Comparison of ENCODE assay signal across 8 cellular contexts in genomic region chr21:31866077-31866511, GRCh38. TPM values are rescaled to one million over a fixed set of nuclear protein-coding genes. Genes with fewer than 3 reads are reported as not detected.
DNase-seq lines count a peak whose midpoint lies in the region; ATAC-seq, FAIRE-seq and TF ChIP-seq lines count a peak whose summit lies in the region.

No MANE protein-coding gene starts in this region.

- TF ChIP-seq POLR2A in GM12892 (IDR thresholded peaks at IDR 0.05; ENCODE audit: low read depth, low read length) = no peak

- H3K9me3 Mint-ChIP-seq in nephron progenitor cell = no peaks in the 10 kb centered on the region

- no peak overlapping the region for H2AFZ ChIP-seq in PC-3 (ENCODE audit: low read length)

- no peak overlapping the region for H3K9ac ChIP-seq in PC-3 (ENCODE audit: low read length)

- H3K79me2 ChIP-seq in PC-3 (ENCODE audit: low read length) = no peaks in the 10 kb centered on the region

- H3K4me3 Mint-ChIP-seq in nephron progenitor cell = no peak overlapping the region

- ATAC-seq in PC-3 (peak; percentile 99), GM21526 (IDR thresholded peaks at IDR 0.05; ENCODE audit: low FRiP score, unreplicated experiment) (no peak)
- ATAC-seq in stimulated activated naive CD8-positive, alpha-beta T cell treated with anti-CD3 and anti-CD28 coated beads, Interleukin-15, Interleukin-2, amounts not matched to agents 100 U/mL and 50 U/mL, for 24 hours = peak; percentile 84

- FAIRE-seq in GM12892 (lab: Jason Lieb, UNC) = no peak

- TF ChIP-seq CTCF in PC-3 (conservative IDR thresholded peaks at IDR 0.05; ENCODE audit: low read depth, low read length) = peak; percentile 96
- TF ChIP-seq CTCF in fibroblast of mammary gland (conservative IDR thresholded peaks at IDR 0.05; ENCODE audit: control insufficient read depth, insufficient read depth, low read depth, low read length) = peak; percentile 73
- TF ChIP-seq CTCF in nephron progenitor cell (IDR thresholded peaks at IDR 0.05) = peak; percentile 91

- intact Hi-C loops in PC-3 (cut with micrococcal nuclease) = loop anchor here (1.0 kb wide), 1 partner anchor 392 kb away; no protein-coding TSS in a partner anchor

- H3K4me2 ChIP-seq in PC-3 (ENCODE audit: low read length) = no peak overlapping the region

- H3K9me2 ChIP-seq in PC-3 (replicated peaks; ENCODE audit: low read length) = no peaks in the 10 kb centered on the region

- no peaks in the 10 kb centered on the region for H3K9me3 ChIP-seq in PC-3 (ENCODE audit: low read length)

- H3K4me1 Mint-ChIP-seq in nephron progenitor cell = peaks cover 10% of the 10 kb centered on the region

- peaks cover 12% of the 10 kb centered on the region for H3K27me3 Mint-ChIP-seq in nephron progenitor cell (ENCODE audit: low read depth, poor library complexity)

- H3K4me3 ChIP-seq in PC-3 (ENCODE audit: low read length) (no peak overlapping the region), fibroblast of mammary gland (ENCODE audit: control insufficient read depth, low read depth, low read length) (no peak overlapping the region)

- no peaks in the 10 kb centered on the region for H3K36me3 ChIP-seq in PC-3 (ENCODE audit: low read depth, low read length)

- H3K4me1 ChIP-seq in PC-3 (ENCODE audit: insufficient read depth, low read length) = no peaks in the 10 kb centered on the region

- BruUV-seq in PC-3 (replicated peaks; lab: Mats Ljungman, UMichigan) = no TSS peak

- DNase-seq in GM12892 (ENCODE audit: insufficient read length) (peak; percentile 52), KG1 (lab: John Stamatoyannopoulos, UW) (peak; percentile 9), PC-3 (peak; percentile 87), fibroblast of mammary gland (ENCODE audit: low read depth) (peak; percentile 61), nephron progenitor cell (peak; percentile 93)
- DNase-seq in activated T-cell treated with anti-CD3 and anti-CD28 coated beads, Interleukin-2, amount 50 U/mL, for 48 hours = peak; percentile 83 to 84
- peak; percentile 84 for DNase-seq in stimulated activated naive CD8-positive, alpha-beta T cell treated with anti-CD3 and anti-CD28 coated beads, Interleukin-15, Interleukin-2, amounts not matched to agents 100 U/mL and 50 U/mL, for 24 hours

- no peak overlapping the region for H3K27ac Mint-ChIP-seq in nephron progenitor cell

- POLR2A ChIA-PET in PC-3 (lab: Charles Lee; ENCODE audit: unreplicated experiment) = no interaction called here

- CTCF ChIA-PET in PC-3 (lab: Charles Lee) = no interaction called here

- peaks cover 47% of the 10 kb centered on the region for H3K27me3 ChIP-seq in PC-3 (ENCODE audit: low read length)

- no peaks in the 10 kb centered on the region for H4K20me1 ChIP-seq in PC-3 (ENCODE audit: low read length)

- H3K27ac ChIP-seq in PC-3 (ENCODE audit: low read length) = no peak overlapping the region

- no peaks in the 10 kb centered on the region for H3F3A ChIP-seq in PC-3 (ENCODE audit: low read length, unreplicated experiment)

- no peaks in the 10 kb centered on the region for H3K36me3 Mint-ChIP-seq in nephron progenitor cell (ENCODE audit: low read depth)

RNA-seq across cellular contexts. Expression of gene HUNK, which starts 6.7 kb away (rescaled TPM):
- 0.08 TPM for polyA plus RNA-seq in GM12892 (2012; ENCODE audit: missing spikeins)
- total RNA-seq in PC-3 (2014; rRNA removed) = not detected in 2 replicates

Comparison
In these comparisons a context has a peak if more than half of its experiments do, and no peak if none do; other contexts are left out.
1. DNase-seq: peak in every context shown above with its lines; median percentile 93 in nephron progenitor cell; 87 in PC-3; 84 in stimulated activated naive CD8-positive, alpha-beta T cell treated with anti-CD3 and anti-CD28 coated beads, Interleukin-15, Interleukin-2, amounts not matched to agents 100 U/mL and 50 U/mL, for 24 hours; 84 in activated T-cell treated with anti-CD3 and anti-CD28 coated beads, Interleukin-2, amount 50 U/mL, for 48 hours; 61 in fibroblast of mammary gland; 52 in GM12892; 9 in KG1.